Comparison of ENCODE assay signal across 32 cellular contexts in genomic region chr20:3628502-3629314, GRCh38. TPM values are rescaled to one million over a fixed set of nuclear protein-coding genes. Genes with fewer than 3 reads are reported as not detected.
"Had no signal": no experiment of that assay in that cellular context is flagged by ENCODE, and none has a peak within 500 bp of the region (broad histone marks: within the 10 kb centered on the region; RNA-seq: fewer than 3 reads in every experiment).

No MANE protein-coding gene starts in this region.

- H3K27me3 Mint-ChIP-seq: naive thymus-derived CD8-positive, alpha-beta T cell; stimulated activated naive CD8-positive, alpha-beta T cell treated with anti-CD3 and anti-CD28 coated beads, Interleukin-15, Interleukin-2, amounts not matched to agents 100 ng/mL and 50 ng/mL, for 24 hours had no signal

- H3K36me3 ChIP-seq: thyroid gland, transverse colon, upper lobe of right lung had no signal

- H3K4me1 ChIP-seq: heart right ventricle, lower lobe of right lung, prostate gland, sigmoid colon, spleen, testis, transverse colon, upper lobe of right lung had no signal

- H3K9ac ChIP-seq: parathyroid adenoma had no signal

- H3K79me2 ChIP-seq: hepatocyte, parathyroid adenoma had no signal

- H3K27me3 ChIP-seq: heart right ventricle, hepatocyte, neutrophil, sigmoid colon, spleen, testis, thyroid gland, transverse colon, upper lobe of right lung had no signal

- H3K4me3 ChIP-seq: heart right ventricle, hepatocyte, lower lobe of right lung, prostate gland, sigmoid colon, spleen, testis, thyroid gland, transverse colon, upper lobe of right lung had no signal

- FAIRE-seq: small intestine, urothelium cell line had no signal

- H3K27ac Mint-ChIP-seq: naive thymus-derived CD8-positive, alpha-beta T cell; nephron; stimulated activated effector memory CD8-positive, alpha-beta T cell treated with anti-CD3 and anti-CD28 coated beads, Interleukin-12 subunit alpha, Interleukin-12 subunit beta, amount 100 ng/mL, for 72 hours; stimulated activated naive CD8-positive, alpha-beta T cell treated with anti-CD3 and anti-CD28 coated beads, Interleukin-15, Interleukin-2, amounts not matched to agents 100 ng/mL and 50 ng/mL, for 24 hours had no signal

- H3K9me3 Mint-ChIP-seq: naive thymus-derived CD8-positive, alpha-beta T cell; nephron; neural crest cell; stimulated activated effector memory CD8-positive, alpha-beta T cell treated with anti-CD3 and anti-CD28 coated beads, Interleukin-12 subunit alpha, Interleukin-12 subunit beta, amount 100 ng/mL, for 72 hours; stimulated activated naive CD8-positive, alpha-beta T cell treated with anti-CD3 and anti-CD28 coated beads, Interleukin-15, Interleukin-2, amounts not matched to agents 100 ng/mL and 50 ng/mL, for 24 hours had no signal

- H3K4me2 ChIP-seq: hepatocyte had no signal

- H3K4me1 Mint-ChIP-seq: nephron; stimulated activated effector memory CD8-positive, alpha-beta T cell treated with anti-CD3 and anti-CD28 coated beads, Interleukin-12 subunit alpha, Interleukin-12 subunit beta, amount 100 ng/mL, for 72 hours had no signal

- DNase-seq: heart right ventricle; islet precursor cell; left ventricle myocardium superior; lower lobe of right lung; mammary epithelial cell; mesenchymal stem cell; naive thymus-derived CD8-positive, alpha-beta T cell; occipital lobe; retina; right cardiac atrium; sigmoid colon; small intestine; spleen; stimulated activated CD4-positive, alpha-beta T cell treated with anti-CD3 and anti-CD28 coated beads, Interleukin-4, amount 100 ng/mL, for 24 hours; stimulated activated naive CD4-positive, alpha-beta T cell; substantia nigra; testis; thyroid gland; transverse colon; upper lobe of right lung had no signal

- H3K4me3 Mint-ChIP-seq: naive thymus-derived CD8-positive, alpha-beta T cell; nephron; neural crest cell; stimulated activated effector memory CD8-positive, alpha-beta T cell treated with anti-CD3 and anti-CD28 coated beads, Interleukin-12 subunit alpha, Interleukin-12 subunit beta, amount 100 ng/mL, for 72 hours; stimulated activated naive CD8-positive, alpha-beta T cell treated with anti-CD3 and anti-CD28 coated beads, Interleukin-15, Interleukin-2, amounts not matched to agents 100 ng/mL and 50 ng/mL, for 24 hours had no signal

- H3K9me3 ChIP-seq: heart right ventricle, lower lobe of right lung, neutrophil, prostate gland, sigmoid colon, spleen, testis, thyroid gland, transverse colon, upper lobe of right lung had no signal

- H2AFZ ChIP-seq: hepatocyte, parathyroid adenoma had no signal

- H3K27ac ChIP-seq: hepatocyte, lower lobe of right lung, neutrophil, parathyroid adenoma, prostate gland, sigmoid colon, spleen, testis, thyroid gland, transverse colon, upper lobe of right lung had no signal

RNA-seq across cellular contexts. Expression of gene GFRA4, which starts 34.5 kb away (rescaled TPM):
- total RNA-seq: heart right ventricle; hepatocyte; kidney epithelial cell; left ventricle myocardium superior; lower lobe of right lung; mammary epithelial cell; mucosa of gallbladder; naive thymus-derived CD8-positive, alpha-beta T cell; neural crest cell; occipital lobe; osteocyte; prostate gland; right cardiac atrium; sigmoid colon; spleen; transverse colon; upper lobe of right lung had no signal
- polyA plus RNA-seq: heart right ventricle; hepatocyte; mammary epithelial cell; naive thymus-derived CD8-positive, alpha-beta T cell; right cardiac atrium; sigmoid colon; small intestine; spleen had no signal

RNA-seq across cellular contexts. Expression of gene ADAM33, which starts 53.1 kb away (rescaled TPM):
- total RNA-seq: naive thymus-derived CD8-positive, alpha-beta T cell had no signal
- polyA plus RNA-seq: mammary epithelial cell; naive thymus-derived CD8-positive, alpha-beta T cell had no signal
